In the genomic region with DNA sequence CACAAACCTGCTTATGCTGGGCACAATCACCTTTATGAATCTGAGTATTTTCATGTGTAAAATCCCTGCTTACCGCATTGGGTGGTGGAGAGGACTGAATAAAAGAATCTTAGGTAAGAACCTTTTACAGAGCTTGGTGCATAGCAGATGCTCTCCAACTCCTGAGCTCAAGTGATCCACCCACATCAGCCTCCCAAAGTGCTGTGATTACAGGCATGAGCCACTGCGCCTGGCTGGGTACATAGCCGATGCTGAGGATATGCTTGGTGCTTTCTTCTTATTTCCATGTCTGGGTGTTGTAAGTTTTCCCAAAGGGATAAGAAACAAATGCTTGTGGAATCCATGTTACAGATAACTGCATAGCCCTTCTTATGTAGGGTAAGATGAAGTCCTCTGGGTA, we compare ENCODE assay signal across 21 cellular contexts.
DNase-seq lines count a peak whose midpoint lies in the region; ATAC-seq, FAIRE-seq and TF ChIP-seq lines count a peak whose summit lies in the region.
"Had no signal": no experiment of that assay in that cellular context is flagged by ENCODE, and none has a peak within 500 bp of the region (broad histone marks: within the 10 kb centered on the region; RNA-seq: fewer than 3 reads in every experiment).

No MANE protein-coding gene starts in this region.

- H2AFZ ChIP-seq in H1 (ENCODE audit: low read length) (no peak overlapping the region), neural progenitor cell (replicated peaks) (no peak overlapping the region)

- DNase-seq in H1 (ENCODE audit: low read depth in 1 of 2, low spot score in 2 of 2) (no peak), neural progenitor cell (ENCODE audit: low spot score) (no peak), heart right ventricle (no peak), NK-92 (lab: John Stamatoyannopoulos, UW; ENCODE audit: unreplicated experiment) (no peak)
- DNase-seq in activated effector memory CD4-positive, alpha-beta T cell treated with Interleukin-2 at 50 U/mL for 16 hours, result no peak
- DNase-seq: CD8-positive, alpha-beta T cell; COR-L47; DMS153; DMS79 treated with DMSO at 0.1 percent for 48 hours; EL; GOT3 had no signal

- TF ChIP-seq POLR2A in H1 (IDR thresholded peaks at IDR 0.05; ENCODE audit: control extremely low read depth in 1 of 2, low read depth in 2 of 2, low read length in 2 of 2), result no peak

- H3K27me3 Mint-ChIP-seq in neural progenitor cell (ENCODE audit: insufficient read depth, low read depth), result peaks cover 17% of the 10 kb centered on the region

- peaks cover 0 to 2% (median 0%) of the 10 kb centered on the region in 4 experiments; a peak in 1 of 7 replicates for H3K27me3 ChIP-seq in H1 (replicated peaks in 1 of 4; ENCODE audit: control insufficient read depth in 3 of 4, extremely low read depth in 1 of 4, insufficient read depth in 3 of 4, low read length in 3 of 4)
- no peaks in the 10 kb centered on the region for H3K27me3 ChIP-seq in neural progenitor cell
- H3K27me3 ChIP-seq in heart right ventricle, result peaks cover 0 to 6% (median 0%) of the 10 kb centered on the region in 7 donors

- H3K4me1 ChIP-seq in H1 (replicated peaks in 1 of 4; ENCODE audit: control insufficient read depth in 3 of 4, insufficient read depth in 4 of 4, low read length in 3 of 4), result peaks cover 2 to 11% (median 7%) of the 10 kb centered on the region in 4 experiments
- H3K4me1 ChIP-seq in neural progenitor cell, result no peaks in the 10 kb centered on the region
- peaks cover 0 to 13% (median 0%) of the 10 kb centered on the region in 9 donors for H3K4me1 ChIP-seq in heart right ventricle
- H3K4me1 ChIP-seq: HAP-1 had no signal

- H3K23me2 ChIP-seq in H1 (ENCODE audit: low read depth, low read length), result no peaks in the 10 kb centered on the region

- H3K9ac ChIP-seq in H1 (replicated peaks in 1 of 4; ENCODE audit: extremely low read depth in 1 of 4, low read depth in 3 of 4, low read length in 3 of 4), result no peak overlapping the region
- no peak overlapping the region for H3K9ac ChIP-seq in neural progenitor cell

- H3K4ac ChIP-seq in H1 (replicated peaks; ENCODE audit: insufficient read length, low read depth, low read length), result no peak overlapping the region

- intact Hi-C loops in heart right ventricle (cut with DNase I), result no loop called here

- H3F3A ChIP-seq in neural progenitor cell (ENCODE audit: low read depth), result no peaks in the 10 kb centered on the region

- no peaks in the 10 kb centered on the region for H3K79me2 ChIP-seq in H1 (ENCODE audit: control insufficient read depth in 1 of 2, insufficient read depth in 2 of 2, low read length in 2 of 2)
- no peaks in the 10 kb centered on the region for H3K79me2 ChIP-seq in neural progenitor cell (ENCODE audit: low read depth)

- no peak overlapping the region for H3K14ac ChIP-seq in H1 (ENCODE audit: insufficient read length)

- H2BK12ac ChIP-seq in H1 (ENCODE audit: low read depth, low read length), result peak overlapping the region; percentile 89; the same call in 1 of the 2 replicates

- peak overlapping the region; percentile 39 for H3K4me3 Mint-ChIP-seq in neural progenitor cell
- H3K4me3 Mint-ChIP-seq: B cell; CD8-positive, alpha-beta T cell had no signal

- no peaks in the 10 kb centered on the region for H4K20me1 ChIP-seq in H1 (replicated peaks in 1 of 2; ENCODE audit: control insufficient read depth in 1 of 2, insufficient read depth in 2 of 2, low read length in 2 of 2)
- H4K20me1 ChIP-seq in neural progenitor cell (ENCODE audit: low read depth), result no peaks in the 10 kb centered on the region

- no peak overlapping the region for H3K27ac Mint-ChIP-seq in neural progenitor cell
- H3K27ac Mint-ChIP-seq: B cell; CD8-positive, alpha-beta T cell had no signal

- TF ChIP-seq CTCF in H1 (IDR thresholded peaks at IDR 0.05; ENCODE audit: control extremely low read depth in 1 of 3, insufficient read depth in 1 of 3, low read depth in 1 of 3, low read length in 3 of 3) (no peak), neural progenitor cell (IDR thresholded peaks at IDR 0.05) (no peak), heart right ventricle (IDR thresholded peaks at IDR 0.05) (no peak)

- H2BK120ac ChIP-seq in H1 (replicated peaks; ENCODE audit: low read depth, low read length), result no peak overlapping the region

- peaks cover 12% of the 10 kb centered on the region for H3K9me3 Mint-ChIP-seq in neural progenitor cell
- H3K9me3 Mint-ChIP-seq: CD8-positive, alpha-beta T cell had no signal

- H3K4me1 Mint-ChIP-seq in neural progenitor cell, result no peaks in the 10 kb centered on the region
- H3K4me1 Mint-ChIP-seq: B cell had no signal

- H3K56ac ChIP-seq in H1 (replicated peaks; ENCODE audit: insufficient read length, low read depth, low read length), result no peak overlapping the region

- CTCF ChIA-PET in H1 (lab: Charles Lee; ENCODE audit: partially characterized antibody), result no interaction called here

- no peak overlapping the region for H2AK5ac ChIP-seq in H1 (ENCODE audit: low read depth, low read length)

- peak overlapping the region; percentile 55; the same call in 1 of the 2 replicates for H2BK20ac ChIP-seq in H1 (ENCODE audit: low read length)

- H3K27ac ChIP-seq in angular gyrus (ENCODE audit: low read depth, low read length) (peak overlapping the region; percentile 57), H1 (ENCODE audit: low read depth, low read length) (no peak overlapping the region), neural progenitor cell (no peak overlapping the region), temporal lobe (ENCODE audit: low read depth, low read length) (peak overlapping the region; percentile 54), heart right ventricle (no peak overlapping the region)
- H3K27ac ChIP-seq: HL-60 had no signal

- H3K23ac ChIP-seq in H1 (ENCODE audit: insufficient read length), result no peak overlapping the region

- POLR2A ChIA-PET in H1 (lab: Charles Lee; ENCODE audit: partially characterized antibody), result interaction anchor here (0.6 kb wide), 1 partner anchor 275 kb away, joined by 3 read pairs; no protein-coding TSS in a partner anchor

- no peak overlapping the region for H4K8ac ChIP-seq in H1 (ENCODE audit: extremely low read depth, insufficient read depth, low read length)

- peaks cover 2% of the 10 kb centered on the region for H3K36me3 Mint-ChIP-seq in neural progenitor cell
- H3K36me3 Mint-ChIP-seq: CD14-positive monocyte; CD8-positive, alpha-beta T cell had no signal

- peaks cover 4% of the 10 kb centered on the region in 2 experiments; a peak in 2 of 4 replicates for H3K9me3 ChIP-seq in H1 (ENCODE audit: insufficient read depth in 2 of 2, low read depth in 1 of 2, low read length in 1 of 2)
- H3K9me3 ChIP-seq in neural progenitor cell (ENCODE audit: low read depth), result no peaks in the 10 kb centered on the region
- peaks cover 0 to 8% (median 0%) of the 10 kb centered on the region in 11 donors for H3K9me3 ChIP-seq in heart right ventricle
- H3K9me3 ChIP-seq: HAP-1 had no signal

- no peaks in the 10 kb centered on the region for H3K36me3 ChIP-seq in H1 (ENCODE audit: control insufficient read depth in 2 of 4, insufficient read depth in 4 of 4, low read length in 3 of 4)
- H3K36me3 ChIP-seq in neural progenitor cell, result no peaks in the 10 kb centered on the region
- H3K36me3 ChIP-seq in heart right ventricle, result no peaks in the 10 kb centered on the region
- H3K36me3 ChIP-seq: HAP-1 had no signal

- H2BK15ac ChIP-seq in H1 (ENCODE audit: low read length), result no peak overlapping the region

- no peaks in the 10 kb centered on the region for H3K79me1 ChIP-seq in H1 (ENCODE audit: low read depth, low read length)

- FAIRE-seq in H1 (lab: Jason Lieb, UNC), result no peak
- FAIRE-seq: A204.1, D721Med, G401.6, GM12891 had no signal

- 88% methylated on average over 3 of the region's 3 CpGs; no CpG with 5 or more reads in 1 of the 2 experiments for WGBS in H1 (ENCODE audit: extremely low coverage in 1 of 2, insufficient coverage in 1 of 2, insufficient read length in 1 of 2, insufficient replicate concordance in 2 of 2, low coverage in 1 of 2, low lambda C conversion rate in 2 of 2, missing lambda C conversion rate in 1 of 2), 2 experiments
- WGBS in heart right ventricle, 2 donors, result 86% methylated on average over 3 of the region's 3 CpGs

- H4K91ac ChIP-seq in H1 (replicated peaks; ENCODE audit: insufficient read length, low read length), result peak overlapping the region; percentile 68

- no peak for TF ChIP-seq RAD21 in H1 (IDR thresholded peaks at IDR 0.05 in 1 of 2, conservative IDR thresholded peaks at IDR 0.05 in 1 of 2; ENCODE audit: low read depth in 2 of 2, low read length in 2 of 2)

- peak overlapping the region; percentile 26 for H4K5ac ChIP-seq in H1 (ENCODE audit: insufficient read length, low read depth, low read length)

- H3K4me2 ChIP-seq in H1 (ENCODE audit: insufficient read depth in 1 of 2, low read depth in 2 of 2, low read length in 2 of 2) (no peak overlapping the region), neural progenitor cell (no peak overlapping the region)

- H3K18ac ChIP-seq in H1 (ENCODE audit: extremely low read depth, low read length), result no peak overlapping the region

- H2BK5ac ChIP-seq in H1 (ENCODE audit: low read depth, low read length), result peak overlapping the region; percentile 35; the same call in 1 of the 2 replicates

- no peak for ATAC-seq in heart right ventricle
- ATAC-seq: CD8-positive, alpha-beta T cell had no signal

- no peak for TF ChIP-seq EP300 in H1 (IDR thresholded peaks at IDR 0.05; ENCODE audit: borderline replicate concordance in 1 of 2, low read depth in 2 of 2, low read length in 2 of 2)

- H3K4me3 ChIP-seq in H1 (ENCODE audit: extremely low read depth in 1 of 4, insufficient read depth in 2 of 4, low read depth in 3 of 4, low read length in 4 of 4) (no peak overlapping the region), neural progenitor cell (no peak overlapping the region), heart right ventricle (no peak overlapping the region)
- H3K4me3 ChIP-seq: HAP-1 had no signal

TF ChIP-seq in H1, 55 proteins besides CTCF, POLR2A, EP300 and RAD21 (continues in another document):
- TF ChIP-seq HDAC2 (IDR thresholded peaks at IDR 0.05; ENCODE audit: borderline replicate concordance in 1 of 2, low read depth in 2 of 2, low read length in 2 of 2) (no peak), RXRA (IDR thresholded peaks at IDR 0.05; ENCODE audit: insufficient read depth, low read depth, low read length) (no peak), TCF12 (IDR thresholded peaks at IDR 0.05; ENCODE audit: low read depth, low read length) (no peak), TAF7 (optimal IDR thresholded peaks at IDR 0.05; ENCODE audit: borderline replicate concordance, low read depth, low read length) (no peak), MAFK (IDR thresholded peaks at IDR 0.05; ENCODE audit: low read depth, low read length) (no peak), GTF2F1 (IDR thresholded peaks at IDR 0.05; ENCODE audit: borderline replicate concordance, low read depth, low read length) (no peak), EGR1 (IDR thresholded peaks at IDR 0.05; ENCODE audit: borderline replicate concordance, low read depth, low read length) (no peak)

Comparison
In these comparisons a context has a peak if more than half of its experiments do, and no peak if none do; other contexts are left out.
1. H3K27ac ChIP-seq: peak in angular gyrus (single experiment) and temporal lobe (single experiment); none in H1 (single experiment), neural progenitor cell (single experiment) and heart right ventricle (0 of 10).